12 cellular contexts compared by ENCODE assay signal in the genomic region with DNA sequence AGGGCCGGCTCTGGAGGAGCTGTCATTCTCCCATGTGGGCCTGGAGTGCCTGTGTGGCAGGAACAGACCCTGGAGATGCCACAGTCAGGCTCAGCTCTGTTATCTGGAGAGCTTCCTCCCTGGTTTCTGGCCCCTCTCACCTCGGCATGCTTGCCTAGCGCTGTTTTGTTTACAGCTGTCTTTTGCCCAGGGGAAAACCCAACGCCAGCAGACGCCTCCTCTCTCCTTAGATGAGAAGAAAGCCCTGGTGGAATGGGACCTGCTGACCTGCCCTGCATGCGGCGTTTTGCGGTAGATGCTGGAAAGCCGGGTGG.
"Had no signal": no experiment of that assay in that cellular context is flagged by ENCODE, and none has a peak within 500 bp of the region (broad histone marks: within the 10 kb centered on the region; RNA-seq: fewer than 3 reads in every experiment).

No MANE protein-coding gene starts in this region.

- H3K27ac Mint-ChIP-seq: activated naive CD4-positive, alpha-beta T cell treated with anti-CD3 and anti-CD28 coated beads for 36 hours; natural killer cell treated with Interleukin-12 subunit alpha and Interleukin-12 subunit beta and Interleukin-15 and Interleukin-18, amount 100 ng/mL, for 72 hours; T-helper 1 cell treated with Interleukin-12 subunit alpha and Interleukin-12 subunit beta and Interleukin-4 antibody, amounts not matched to agents 30 μg/mL and 1 μg/mL, for 36 hours had no signal

- ATAC-seq: gastrocnemius medialis; natural killer cell treated with Interleukin-12 subunit alpha and Interleukin-12 subunit beta and Interleukin-15 and Interleukin-18, amount 100 ng/mL, for 72 hours; stimulated activated naive CD8-positive, alpha-beta T cell treated with anti-CD3 and anti-CD28 coated beads, Interleukin-15, amount 100 ng/mL, for 72 hours had no signal

- H3K36me3 Mint-ChIP-seq: natural killer cell treated with Interleukin-12 subunit alpha and Interleukin-12 subunit beta and Interleukin-15 and Interleukin-18, amount 100 ng/mL, for 72 hours had no signal

- H3K27ac ChIP-seq: cardiac muscle cell, coronary artery, gastrocnemius medialis, testis had no signal

- H3K36me3 ChIP-seq: cardiac muscle cell, gastrocnemius medialis had no signal

- H3K4me3 ChIP-seq: cardiac muscle cell, coronary artery, gastrocnemius medialis, testis had no signal

- H3K4me3 Mint-ChIP-seq: activated naive CD4-positive, alpha-beta T cell treated with anti-CD3 and anti-CD28 coated beads for 36 hours; natural killer cell treated with Interleukin-12 subunit alpha and Interleukin-12 subunit beta and Interleukin-15 and Interleukin-18, amount 100 ng/mL, for 72 hours; stimulated activated naive CD8-positive, alpha-beta T cell treated with anti-CD3 and anti-CD28 coated beads, Interleukin-15, amount 100 ng/mL, for 72 hours; T-helper 1 cell treated with Interleukin-12 subunit alpha and Interleukin-12 subunit beta and Interleukin-4 antibody, amounts not matched to agents 30 μg/mL and 1 μg/mL, for 36 hours had no signal

- H3K9me3 Mint-ChIP-seq: activated naive CD4-positive, alpha-beta T cell treated with anti-CD3 and anti-CD28 coated beads for 36 hours; natural killer cell treated with Interleukin-12 subunit alpha and Interleukin-12 subunit beta and Interleukin-15 and Interleukin-18, amount 100 ng/mL, for 72 hours; stimulated activated naive CD8-positive, alpha-beta T cell treated with anti-CD3 and anti-CD28 coated beads, Interleukin-15, amount 100 ng/mL, for 72 hours; T-helper 1 cell treated with Interleukin-12 subunit alpha and Interleukin-12 subunit beta and Interleukin-4 antibody, amounts not matched to agents 30 μg/mL and 1 μg/mL, for 36 hours had no signal

- DNase-seq: activated CD4-positive, alpha-beta T cell treated with anti-CD3 and anti-CD28 coated beads for 4 hours; activated naive CD4-positive, alpha-beta T cell treated with anti-CD3 and anti-CD28 coated beads for 36 hours; effector memory CD4-positive, alpha-beta T cell; gastrocnemius medialis; hypothalamus; stimulated activated CD4-positive, alpha-beta T cell treated with anti-CD3 and anti-CD28 coated beads, Interleukin-4, amount 100 ng/mL, for 24 hours; stimulated activated naive CD8-positive, alpha-beta T cell treated with anti-CD3 and anti-CD28 coated beads, Interleukin-15, amount 100 ng/mL, for 72 hours; testis had no signal

- H3K4me1 ChIP-seq: gastrocnemius medialis had no signal

- H3K27me3 ChIP-seq: cardiac muscle cell, testis had no signal

- H3K9me3 ChIP-seq: gastrocnemius medialis, testis had no signal
